ENCODE assay signal across 19 cellular contexts in the genomic region with DNA sequence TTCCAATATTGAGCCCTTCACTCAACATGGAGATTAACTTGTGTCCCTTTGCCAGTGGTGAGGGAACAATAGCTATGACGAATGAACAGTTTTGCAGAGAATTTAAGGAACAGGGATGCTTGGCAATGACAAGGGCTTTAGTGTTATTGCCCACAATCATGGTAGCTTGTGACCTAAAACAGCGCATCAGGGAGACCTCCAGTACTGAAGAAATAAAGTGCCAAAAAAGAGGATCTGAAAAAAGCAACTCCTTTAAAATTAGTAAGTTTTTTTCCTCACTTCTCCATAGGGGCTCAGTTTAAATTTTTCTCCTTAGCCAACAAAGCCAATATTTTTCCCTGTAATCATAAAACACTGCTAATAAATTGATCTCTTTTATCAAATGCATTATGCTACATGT. TPM values are rescaled to one million over a fixed set of nuclear protein-coding genes. Genes with fewer than 3 reads are reported as not detected.
DNase-seq lines count a peak whose midpoint lies in the region; ATAC-seq and TF ChIP-seq lines count a peak whose summit lies in the region.
"Had no signal": no experiment of that assay in that cellular context is flagged by ENCODE, and none has a peak within 500 bp of the region (broad histone marks: within the 10 kb centered on the region; RNA-seq: fewer than 3 reads in every experiment).

No MANE protein-coding gene starts in this region.

- no peak overlapping the region for H2AK5ac ChIP-seq in mesendoderm (ENCODE audit: low read length)

- H3K23ac ChIP-seq in mesendoderm (ENCODE audit: low read length), result no peak overlapping the region

- no peak overlapping the region for H3K56ac ChIP-seq in mesendoderm (ENCODE audit: low read length)

- no peak overlapping the region for H3K4ac ChIP-seq in mesendoderm (ENCODE audit: low read depth, low read length)

- no peak overlapping the region for H4K5ac ChIP-seq in mesendoderm (ENCODE audit: low read length)

- H3K4me2 ChIP-seq in mesendoderm (ENCODE audit: low read length), result no peak overlapping the region

- no peak overlapping the region for H2BK15ac ChIP-seq in mesendoderm (replicated peaks; ENCODE audit: low read depth)

- peak overlapping the region; percentile 13 for H4K8ac ChIP-seq in mesendoderm (ENCODE audit: low read depth, low read length)

- TF ChIP-seq CTCF in ascending aorta (IDR thresholded peaks at IDR 0.05), result no peak

- H3K9me3 ChIP-seq in ascending aorta, result no peaks in the 10 kb centered on the region
- H3K9me3 ChIP-seq: Caco-2, esophagus squamous epithelium, left ventricle myocardium inferior, right lobe of liver had no signal

- H3K4me1 ChIP-seq in mesendoderm (ENCODE audit: control insufficient read depth, low read depth, low read length) (no peaks in the 10 kb centered on the region), ascending aorta (no peaks in the 10 kb centered on the region)
- H3K4me1 ChIP-seq: Caco-2, esophagus squamous epithelium, left ventricle myocardium inferior, right lobe of liver had no signal

- H3K9ac ChIP-seq in mesendoderm (ENCODE audit: low read length), result no peak overlapping the region

- no peak overlapping the region for H3K27ac ChIP-seq in mesendoderm (ENCODE audit: low read depth, low read length)
- no peak overlapping the region for H3K27ac ChIP-seq in ascending aorta
- H3K27ac ChIP-seq: esophagus squamous epithelium, left ventricle myocardium inferior, right lobe of liver had no signal

- H2BK5ac ChIP-seq in mesendoderm (ENCODE audit: low read length), result no peak overlapping the region

- no peak for DNase-seq in mesendoderm
- DNase-seq in ascending aorta (ENCODE audit: low spot score in 2 of 2), result no peak
- no peak for DNase-seq in mucosa of gallbladder (ENCODE audit: low spot score)
- DNase-seq: activated CD4-positive, alpha-beta T cell treated with anti-CD3 and anti-CD28 coated beads, Interleukin-2, amount 50 U/mL, for 4 hours; anterior cingulate cortex; Caco-2; effector CD4-positive, alpha-beta T cell; esophagus squamous epithelium; left ventricle myocardium inferior; OCI-M1; right lobe of liver; stimulated activated naive CD8-positive, alpha-beta T cell treated with anti-CD3 and anti-CD28 coated beads, Interleukin-15, Interleukin-2, amounts not matched to agents 100 U/mL and 50 U/mL, for 24 hours; trophoblast cell had no signal

- H3K18ac ChIP-seq in mesendoderm (ENCODE audit: low read length), result no peak overlapping the region

- H3K27me3 ChIP-seq in mesendoderm (ENCODE audit: insufficient read depth, low read length, poor library complexity), result no peaks in the 10 kb centered on the region
- no peaks in the 10 kb centered on the region for H3K27me3 ChIP-seq in ascending aorta
- H3K27me3 ChIP-seq: esophagus squamous epithelium, right lobe of liver had no signal

- no peaks in the 10 kb centered on the region for H3K36me3 ChIP-seq in mesendoderm (ENCODE audit: control insufficient read depth, insufficient read depth, low read length)
- H3K36me3 ChIP-seq in ascending aorta, result no peaks in the 10 kb centered on the region
- H3K36me3 ChIP-seq: esophagus squamous epithelium, left ventricle myocardium inferior, right lobe of liver had no signal

- H3K4me3 ChIP-seq in mesendoderm (ENCODE audit: low read length) (no peak overlapping the region), ascending aorta (no peak overlapping the region)
- H3K4me3 ChIP-seq: esophagus squamous epithelium, left ventricle myocardium inferior, right lobe of liver had no signal

- peak; percentile 16 for ATAC-seq in GM18511 (IDR thresholded peaks at IDR 0.05; ENCODE audit: unreplicated experiment)
- peak; percentile 21 for ATAC-seq in GM21723 (IDR thresholded peaks at IDR 0.05; ENCODE audit: unreplicated experiment)
- ATAC-seq in HG03432 (IDR thresholded peaks at IDR 0.05; ENCODE audit: unreplicated experiment), result peak; percentile 5
- ATAC-seq in GM19455 (IDR thresholded peaks at IDR 0.05; ENCODE audit: unreplicated experiment), result no peak
- ATAC-seq in GM19452 (IDR thresholded peaks at IDR 0.05; ENCODE audit: unreplicated experiment), result no peak
- ATAC-seq: HCT116; right lobe of liver; stimulated activated naive CD8-positive, alpha-beta T cell treated with anti-CD3 and anti-CD28 coated beads, Interleukin-15, Interleukin-2, amounts not matched to agents 100 U/mL and 50 U/mL, for 24 hours had no signal

- H2BK120ac ChIP-seq in mesendoderm (ENCODE audit: low read depth, low read length), result no peak overlapping the region

- no peaks in the 10 kb centered on the region for H3K79me2 ChIP-seq in mesendoderm (ENCODE audit: control insufficient read depth, insufficient read depth, low read length)

- WGBS in mesendoderm (ENCODE audit: extremely low coverage, insufficient coverage, low lambda C conversion rate), result no CpG with 5 or more reads among the region's 2 CpGs

- H3K79me1 ChIP-seq in mesendoderm (ENCODE audit: low read length), result no peaks in the 10 kb centered on the region

- intact Hi-C loops in ascending aorta (cut with DNase I), result no loop called here

RNA-seq across cellular contexts. Expression of gene PAM, which starts 41.8 kb away (rescaled TPM):
- 23.6 TPM for polyA plus RNA-seq in mesendoderm (2013, experiment 1 of 2)
- polyA plus RNA-seq in mesendoderm (2013, experiment 2 of 2), result 26.8 TPM
- total RNA-seq in ascending aorta, result 940 TPM
- total RNA-seq in mucosa of gallbladder, result 99.3 TPM

Comparison
In these comparisons a context has a peak if more than half of its experiments do, and no peak if none do; other contexts are left out.
1. ATAC-seq: peak in GM18511 (single experiment), GM21723 (single experiment) and HG03432 (single experiment); none in GM19455 (single experiment) and GM19452 (single experiment).